Comparison of ENCODE assay signal across 1 cellular context in genomic region chr12:131710464-131711457, GRCh38.
TF ChIP-seq lines count a peak whose summit lies in the region.

SFSWAP (plus strand) TSS chr12:131711090; CDS start chr12:131711230, 140 bp downstream.

TF ChIP-seq in K562, 482 proteins besides CTCF, POLR2A, EP300 and RAD21 (continued from another document and continues in another):
- TF ChIP-seq CUX1 (CRISPR knock-in tag; IDR thresholded peaks at IDR 0.05): 0 out of 2 replicates have a peak, but pooled peaks have one; percentile 48
- no peak for TF ChIP-seq STAT5B (CRISPR knock-in tag; IDR thresholded peaks at IDR 0.05)
- TF ChIP-seq TBL1XR1 (IDR thresholded peaks at IDR 0.05; ENCODE audit: low read length in 2 of 2): peak in 1 of 2 experiments; percentile 68; a peak in 2 of 4 replicates
- TF ChIP-seq CCNT2 (IDR thresholded peaks at IDR 0.05; ENCODE audit: borderline replicate concordance, extremely low read depth, insufficient read length, low read depth, low read length): peak; percentile 29
- peak; percentile 73; the same call in 1 of the 2 replicates for TF ChIP-seq ZNF395 (CRISPR knock-in tag; IDR thresholded peaks at IDR 0.05)
- TF ChIP-seq PKNOX1 (IDR thresholded peaks at IDR 0.05): peak; percentile 79
- TF ChIP-seq ZNF740 (CRISPR knock-in tag; IDR thresholded peaks at IDR 0.05): peak; percentile 63; the same call in 1 of the 2 replicates
- no peak for TF ChIP-seq ZNF740 (tag; IDR thresholded peaks at IDR 0.05)
- no peak for TF ChIP-seq XRCC3 (IDR thresholded peaks at IDR 0.05)
- no peak for TF ChIP-seq SRSF7 (optimal IDR thresholded peaks at IDR 0.05; ENCODE audit: low read depth, low read length)
- no peak for TF ChIP-seq NCOA2 (IDR thresholded peaks at IDR 0.05; ENCODE audit: partially characterized antibody in 2 of 2)
- peak; percentile 83 for TF ChIP-seq POLR2AphosphoS5 (IDR thresholded peaks at IDR 0.05; ENCODE audit: control insufficient read depth, insufficient read depth, low read depth, low read length)
- TF ChIP-seq PTRF (tag; IDR thresholded peaks at IDR 0.05): no peak
- no peak for TF ChIP-seq ZBTB34 (CRISPR knock-in tag; IDR thresholded peaks at IDR 0.05)
- TF ChIP-seq CSDE1 (IDR thresholded peaks at IDR 0.05): peak in 1 of 2 experiments; percentile 94; a peak in 2 of 4 replicates
- no peak for TF ChIP-seq TCF15 (CRISPR knock-in tag; IDR thresholded peaks at IDR 0.05)
- TF ChIP-seq EGR1 (conservative IDR thresholded peaks at IDR 0.05): 0 out of 2 replicates have a peak, but pooled peaks have one; percentile 45
- TF ChIP-seq RAD51 (IDR thresholded peaks at IDR 0.05; ENCODE audit: borderline replicate concordance, low read depth): no peak
- TF ChIP-seq KAT7 (CRISPR knock-in tag; IDR thresholded peaks at IDR 0.05; ENCODE audit: borderline replicate concordance): peak; percentile 71; the same call in 1 of the 2 replicates
- peak; percentile 92 for TF ChIP-seq SUPT5H (IDR thresholded peaks at IDR 0.05)
- peak; percentile 63; the same call in 1 of the 2 replicates for TF ChIP-seq CREB3L1 (IDR thresholded peaks at IDR 0.05; ENCODE audit: borderline replicate concordance, low read depth)
- peak; percentile 37 for TF ChIP-seq CHD1 (IDR thresholded peaks at IDR 0.05; ENCODE audit: low read length)
- TF ChIP-seq ZNF695 (CRISPR knock-in tag; IDR thresholded peaks at IDR 0.05): no peak
- no peak for TF ChIP-seq ZNF217 (CRISPR knock-in tag; IDR thresholded peaks at IDR 0.05)
- TF ChIP-seq EHMT2 (IDR thresholded peaks at IDR 0.05): peak; percentile 83; the same call in 1 of the 2 replicates
- no peak for TF ChIP-seq SMARCB1 (IDR thresholded peaks at IDR 0.05; ENCODE audit: insufficient read length, low read depth)
- no peak for TF ChIP-seq ZNF398 (CRISPR knock-in tag; IDR thresholded peaks at IDR 0.05)
- no peak for TF ChIP-seq USF2 (CRISPR knock-in tag; IDR thresholded peaks at IDR 0.05)
- TF ChIP-seq MTA2 (IDR thresholded peaks at IDR 0.05; ENCODE audit: low read depth): no peak
- TF ChIP-seq HSF4 (CRISPR knock-in tag; IDR thresholded peaks at IDR 0.05; ENCODE audit: borderline replicate concordance): no peak
- TF ChIP-seq KDM4B (IDR thresholded peaks at IDR 0.05; ENCODE audit: borderline replicate concordance in 2 of 2, low read depth in 1 of 2): peak in 1 of 2 experiments; percentile 97; a peak in 2 of 4 replicates
- TF ChIP-seq ZNF143 (CRISPR knock-in tag; IDR thresholded peaks at IDR 0.05): peak; percentile 50; the same call in 1 of the 2 replicates
- TF ChIP-seq ARID2 (IDR thresholded peaks at IDR 0.05): no peak
- TF ChIP-seq ZBTB12 (CRISPR knock-in tag; IDR thresholded peaks at IDR 0.05): peak; percentile 55; the same call in 1 of the 2 replicates
- no peak for TF ChIP-seq MTF1 (CRISPR knock-in tag; IDR thresholded peaks at IDR 0.05; ENCODE audit: borderline replicate concordance)
- TF ChIP-seq U2AF1 (optimal IDR thresholded peaks at IDR 0.05; ENCODE audit: low read depth, low read length): peak; percentile 36
- TF ChIP-seq NRF1 (conservative IDR thresholded peaks at IDR 0.05 in 1 of 2, IDR thresholded peaks at IDR 0.05 in 1 of 2): peak; percentile 21 to 54; a peak in 3 of 4 replicates
- no peak for TF ChIP-seq KLF16 (IDR thresholded peaks at IDR 0.05)
- no peak for TF ChIP-seq ETS2 (tag; IDR thresholded peaks at IDR 0.05; ENCODE audit: borderline replicate concordance, poor library complexity, severe bottlenecking)
- TF ChIP-seq TCF7 (IDR thresholded peaks at IDR 0.05; ENCODE audit: borderline replicate concordance): no peak
- TF ChIP-seq NONO (IDR thresholded peaks at IDR 0.05; ENCODE audit: low read depth in 2 of 2, low read length in 1 of 2): no peak
- peak; percentile 22; the same call in 1 of the 2 replicates for TF ChIP-seq MXI1 (IDR thresholded peaks at IDR 0.05; ENCODE audit: low read depth, low read length)
- no peak for TF ChIP-seq ZFPM2 (CRISPR knock-in tag; IDR thresholded peaks at IDR 0.05)
- peak; percentile 97 for TF ChIP-seq NFRKB (IDR thresholded peaks at IDR 0.05; ENCODE audit: low read depth)
- peak; percentile 97 for TF ChIP-seq ZFX (CRISPR knock-in tag; IDR thresholded peaks at IDR 0.05)
- no peak for TF ChIP-seq DMBX1 (CRISPR knock-in tag; IDR thresholded peaks at IDR 0.05; ENCODE audit: borderline replicate concordance)
- no peak for TF ChIP-seq POLR2H (tag; IDR thresholded peaks at IDR 0.05; ENCODE audit: low read depth)
- TF ChIP-seq XRCC5 (IDR thresholded peaks at IDR 0.05; ENCODE audit: low read depth, low read length): peak; percentile 74; the same call in 1 of the 2 replicates
- TF ChIP-seq SMARCA4 (IDR thresholded peaks at IDR 0.05): no peak
- TF ChIP-seq HOXB6 (CRISPR knock-in tag; IDR thresholded peaks at IDR 0.05; ENCODE audit: borderline replicate concordance): no peak
- TF ChIP-seq BCL6 (CRISPR knock-in tag; IDR thresholded peaks at IDR 0.05): 0 out of 2 replicates have a peak, but pooled peaks have one; percentile 49
- TF ChIP-seq MCM7 (IDR thresholded peaks at IDR 0.05): no peak
- TF ChIP-seq HNRNPK (IDR thresholded peaks at IDR 0.05; ENCODE audit: low read depth, low read length, poor library complexity, severe bottlenecking): no peak
- no peak for TF ChIP-seq HNRNPH1 (optimal IDR thresholded peaks at IDR 0.05; ENCODE audit: low read depth, low read length)
- no peak; the same call in 1 of the 2 replicates for TF ChIP-seq BACH1 (tag; IDR thresholded peaks at IDR 0.05)
